In genomic region chr11:21894492-21894891, GRCh38 we compare ENCODE assay signal across 23 cellular contexts.
"Had no signal": no experiment of that assay in that cellular context is flagged by ENCODE, and none has a peak within 500 bp of the region (broad histone marks: within the 10 kb centered on the region; RNA-seq: fewer than 3 reads in every experiment).

No MANE protein-coding gene starts in this region.

- H3K27ac ChIP-seq: epithelial cell of prostate, esophagus squamous epithelium, gastrocnemius medialis, heart right ventricle, left lung, lower lobe of right lung had no signal

- ATAC-seq: effector memory CD8-positive, alpha-beta T cell; esophagus mucosa; gastrocnemius medialis; heart right ventricle; left cardiac atrium; left lung; left ventricle myocardium superior; lower lobe of right lung; mucosa of descending colon; naive thymus-derived CD8-positive, alpha-beta T cell had no signal

- DNase-seq: cortex of kidney; effector CD8-positive, alpha-beta T cell; effector memory CD8-positive, alpha-beta T cell; endodermal cell; erythroblast; esophagus squamous epithelium; foreskin fibroblast; foreskin melanocyte; gastrocnemius medialis; glutamatergic neuron; head of caudate nucleus; heart right ventricle; hippocampal formation; left cardiac atrium; left lung; left ventricle myocardium superior; lower lobe of right lung; mesenchymal stem cell; mucosa of descending colon; naive B cell; naive thymus-derived CD8-positive, alpha-beta T cell had no signal

- H3K9me3 ChIP-seq: esophagus squamous epithelium, gastrocnemius medialis, heart right ventricle, left lung, lower lobe of right lung had no signal

- H3K36me3 ChIP-seq: esophagus squamous epithelium, gastrocnemius medialis, heart right ventricle, left lung, lower lobe of right lung had no signal

- H3K27me3 ChIP-seq: esophagus squamous epithelium, gastrocnemius medialis, heart right ventricle, left lung had no signal

- H3K4me1 ChIP-seq: esophagus squamous epithelium, gastrocnemius medialis, left lung, lower lobe of right lung had no signal

- H3K4me3 ChIP-seq: esophagus squamous epithelium, gastrocnemius medialis, heart right ventricle, left lung, lower lobe of right lung, mucosa of descending colon had no signal
